ENCODE assay signal across 10 cellular contexts in genomic region chr15:31256385-31257265, GRCh38.
DNase-seq lines count a peak whose midpoint lies in the region; ATAC-seq and TF ChIP-seq lines count a peak whose summit lies in the region.
"Had no signal": no experiment of that assay in that cellular context is flagged by ENCODE, and none has a peak within 500 bp of the region (broad histone marks: within the 10 kb centered on the region; RNA-seq: fewer than 3 reads in every experiment).

No MANE protein-coding gene starts in this region.

- DNase-seq in activated T-cell treated with anti-CD3 and anti-CD28 coated beads, Interleukin-2, amount 50 U/mL, for 72 hours = no peak
- DNase-seq in activated T-cell treated with anti-CD3 and anti-CD28 coated beads, Interleukin-2, amount 50 U/mL, for 24 hours = no peak
- DNase-seq in lower lobe of right lung (no peak), NCI-H526 (lab: John Stamatoyannopoulos, UW) (no peak), DMS79 treated with DMSO at 0.1 percent for 48 hours (lab: John Stamatoyannopoulos, UW) (no peak), T-helper 2 cell (no peak)
- DNase-seq in central memory CD4-positive, alpha-beta T cell = no peak
- DNase-seq: EL, small intestine had no signal

- H3K4me1 Mint-ChIP-seq in activated T-cell treated with anti-CD3 and anti-CD28 coated beads, Interleukin-2, amount 50 U/mL, for 72 hours (ENCODE audit: low read depth) = peaks cover 33% of the 10 kb centered on the region
- peaks cover 37% of the 10 kb centered on the region for H3K4me1 Mint-ChIP-seq in activated T-cell treated with anti-CD3 and anti-CD28 coated beads, Interleukin-2, amount 50 U/mL, for 24 hours (ENCODE audit: low read depth)

- H3K27me3 Mint-ChIP-seq in activated T-cell treated with anti-CD3 and anti-CD28 coated beads, Interleukin-2, amount 50 U/mL, for 72 hours (ENCODE audit: low read depth) = peaks cover 4% of the 10 kb centered on the region
- no peaks in the 10 kb centered on the region for H3K27me3 Mint-ChIP-seq in activated T-cell treated with anti-CD3 and anti-CD28 coated beads, Interleukin-2, amount 50 U/mL, for 24 hours

- H3K4me3 ChIP-seq in OCI-LY1 (ENCODE audit: low read depth, low read length, poor library complexity, severe bottlenecking) (no peak overlapping the region), lower lobe of right lung (no peak overlapping the region)

- no peaks in the 10 kb centered on the region for H3K27me3 ChIP-seq in OCI-LY1 (ENCODE audit: insufficient read depth, low read length)
- no peaks in the 10 kb centered on the region for H3K27me3 ChIP-seq in lower lobe of right lung (ENCODE audit: low read depth)

- H3K9ac ChIP-seq in OCI-LY1 (ENCODE audit: low read length) = peak overlapping the region; percentile 51; the same call in 1 of the 2 replicates

- H3F3A ChIP-seq in OCI-LY1 (ENCODE audit: insufficient read depth, low read length) = 0 out of 2 replicates have a peak, but pooled peaks cover 4% of the 10 kb centered on the region

- H3K27ac Mint-ChIP-seq in activated T-cell treated with anti-CD3 and anti-CD28 coated beads, Interleukin-2, amount 50 U/mL, for 72 hours = no peak overlapping the region
- H3K27ac Mint-ChIP-seq in activated T-cell treated with anti-CD3 and anti-CD28 coated beads, Interleukin-2, amount 50 U/mL, for 24 hours = no peak overlapping the region

- no peak overlapping the region for H3K4me3 Mint-ChIP-seq in activated T-cell treated with anti-CD3 and anti-CD28 coated beads, Interleukin-2, amount 50 U/mL, for 72 hours
- no peak overlapping the region for H3K4me3 Mint-ChIP-seq in activated T-cell treated with anti-CD3 and anti-CD28 coated beads, Interleukin-2, amount 50 U/mL, for 24 hours

- H3K27ac ChIP-seq in OCI-LY1 (ENCODE audit: low read depth, low read length, poor library complexity, severe bottlenecking) (peak overlapping the region; percentile 92), lower lobe of right lung (no peak overlapping the region)

- H3K9me3 ChIP-seq in OCI-LY1 (ENCODE audit: low read length) (no peaks in the 10 kb centered on the region), lower lobe of right lung (no peaks in the 10 kb centered on the region)

- peaks cover 72% of the 10 kb centered on the region for H3K4me1 ChIP-seq in OCI-LY1 (ENCODE audit: insufficient read depth, low read length, severe bottlenecking)
- peaks cover 15% of the 10 kb centered on the region for H3K4me1 ChIP-seq in lower lobe of right lung

- H3K36me3 ChIP-seq in OCI-LY1 (ENCODE audit: insufficient read depth, low read length) (no peaks in the 10 kb centered on the region), lower lobe of right lung (no peaks in the 10 kb centered on the region)

- H2AFZ ChIP-seq in OCI-LY1 (ENCODE audit: low read length) = no peak overlapping the region

- H3K9me3 Mint-ChIP-seq in activated T-cell treated with anti-CD3 and anti-CD28 coated beads, Interleukin-2, amount 50 U/mL, for 72 hours = no peaks in the 10 kb centered on the region
- H3K9me3 Mint-ChIP-seq in activated T-cell treated with anti-CD3 and anti-CD28 coated beads, Interleukin-2, amount 50 U/mL, for 24 hours = no peaks in the 10 kb centered on the region

- intact Hi-C loops in lower lobe of right lung (cut with DNase I) = no loop called here

- H3K79me2 ChIP-seq in OCI-LY1 (ENCODE audit: insufficient read depth, low read length) = no peaks in the 10 kb centered on the region

- peak; percentile 21 to 32 for ATAC-seq in activated T-cell treated with anti-CD3 and anti-CD28 coated beads, Interleukin-2, amount 50 U/mL, for 72 hours (replicated peaks in 1 of 2)
- ATAC-seq in lower lobe of right lung = peak; percentile 24 to 44

- no peak for TF ChIP-seq CTCF in OCI-LY1 (IDR thresholded peaks at IDR 0.05; ENCODE audit: low read length)
- no peak for TF ChIP-seq CTCF in lower lobe of right lung (IDR thresholded peaks at IDR 0.05)

- H4K20me1 ChIP-seq in OCI-LY1 (ENCODE audit: insufficient read depth, low read length) = no peaks in the 10 kb centered on the region

- H3K36me3 Mint-ChIP-seq in activated T-cell treated with anti-CD3 and anti-CD28 coated beads, Interleukin-2, amount 50 U/mL, for 72 hours (ENCODE audit: insufficient read depth in 2 of 2) = no peaks in the 10 kb centered on the region
- no peaks in the 10 kb centered on the region for H3K36me3 Mint-ChIP-seq in activated T-cell treated with anti-CD3 and anti-CD28 coated beads, Interleukin-2, amount 50 U/mL, for 24 hours (ENCODE audit: low read depth)

- H3K4me2 ChIP-seq in OCI-LY1 (ENCODE audit: low read length) = peak overlapping the region; percentile 10

- H3K9me2 ChIP-seq in OCI-LY1 (ENCODE audit: low read depth, low read length) = no peaks in the 10 kb centered on the region
